1 cellular context compared by ENCODE assay signal in the genomic region with DNA sequence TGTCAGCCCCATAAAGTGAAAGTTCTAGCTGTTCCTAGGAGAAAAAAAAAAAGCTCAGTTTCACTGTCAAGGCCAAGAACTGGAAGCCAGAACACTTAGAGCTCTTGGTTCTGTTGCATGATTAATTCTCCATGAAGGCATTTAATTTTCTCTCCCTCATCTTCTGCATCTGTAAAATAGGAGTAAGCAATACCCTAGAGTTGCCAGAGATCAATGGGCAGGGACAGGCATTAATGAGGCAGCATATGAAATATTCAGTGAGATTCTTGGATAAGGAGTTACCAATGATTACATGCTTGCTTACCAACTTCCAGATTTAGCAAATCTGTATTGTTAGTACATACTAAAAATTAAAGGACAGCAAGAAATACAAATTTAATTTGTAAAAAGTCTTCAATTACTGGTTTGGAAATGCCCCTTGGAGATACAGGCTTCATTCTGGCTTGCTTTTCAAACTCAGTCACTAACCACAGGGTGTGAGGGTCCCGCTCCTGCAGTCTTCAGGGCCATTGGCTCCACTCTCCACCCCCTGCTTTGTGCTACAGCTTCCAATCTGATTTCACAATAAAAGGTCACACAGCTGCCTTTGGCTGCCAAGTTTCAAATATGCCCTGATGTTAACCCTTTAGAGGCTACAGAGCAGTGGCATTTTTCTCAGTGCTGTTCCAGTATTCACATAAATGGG.
TF ChIP-seq lines count a peak whose summit lies in the region.

No MANE protein-coding gene starts in this region.

TF ChIP-seq in GM23338, 12 proteins besides CTCF, POLR2A, EP300 and RAD21 (continued from another document):
- TF ChIP-seq ZNF331 (CRISPR knock-in tag; IDR thresholded peaks at IDR 0.05; ENCODE audit: low read depth) (no peak), JUNB (IDR thresholded peaks at IDR 0.05; ENCODE audit: unreplicated experiment) (no peak), STAT1 (IDR thresholded peaks at IDR 0.05; ENCODE audit: unreplicated experiment) (no peak), EZH2phosphoT487 (IDR thresholded peaks at IDR 0.05; ENCODE audit: unreplicated experiment) (no peak)
